ENCODE assay signal across 8 cellular contexts in genomic region chr10:27998178-27998953, GRCh38. TPM values are rescaled to one million over a fixed set of nuclear protein-coding genes. Genes with fewer than 3 reads are reported as not detected.
A peak's percentile ranks its signal among the peaks of the same experiment; 100 is the strongest.
DNase-seq lines count a peak whose midpoint lies in the region; ATAC-seq and TF ChIP-seq lines count a peak whose summit lies in the region.

No MANE protein-coding gene starts in this region.

- H3K9me3 ChIP-seq in SJCRH30 (replicated peaks) (0 out of 2 replicates have a peak, but pooled peaks cover 3% of the 10 kb centered on the region), colonic mucosa (no peaks in the 10 kb centered on the region)

- DNase-seq in NCI-H748 (lab: John Stamatoyannopoulos, UW; ENCODE audit: unreplicated experiment) (peak; percentile 34), NCI-H748 treated with DMSO at 0.1 percent for 48 hours (lab: John Stamatoyannopoulos, UW) (no peak), SJCRH30 (peak; percentile 91 to 92), colonic mucosa (no peak), left lobe of liver (ENCODE audit: low spot score) (peak; percentile 46), DMS153 (lab: John Stamatoyannopoulos, UW) (no peak)
- peak; percentile 49 for DNase-seq in stimulated activated CD8-positive, alpha-beta memory T cell treated with anti-CD3 and anti-CD28 coated beads, Interleukin-4, amount 100 ng/mL, for 48 hours

- intact Hi-C loops in colonic mucosa (cut with DNase I): no loop called here

- H3K9ac ChIP-seq in colonic mucosa (ENCODE audit: low read depth in 2 of 2, low read length in 2 of 2): peak overlapping the region in 1 of 2 donors; percentile 60

- TF ChIP-seq CTCF in colonic mucosa (IDR thresholded peaks at IDR 0.05): no peak

- H3K36me3 ChIP-seq in SJCRH30 (no peaks in the 10 kb centered on the region), colonic mucosa (no peaks in the 10 kb centered on the region)

- H3K27ac ChIP-seq in SJCRH30 (peak overlapping the region; percentile 86), colonic mucosa (no peak overlapping the region)

- H3K4me3 ChIP-seq in SJCRH30 (peak overlapping the region; percentile 91), colonic mucosa (peak overlapping the region; percentile 34)

- no peaks in the 10 kb centered on the region for H3K27me3 ChIP-seq in SJCRH30
- H3K27me3 ChIP-seq in colonic mucosa: peaks cover 3% of the 10 kb centered on the region

- peak; percentile 90 for ATAC-seq in left lobe of liver
- no peak for ATAC-seq in HG03135 (IDR thresholded peaks at IDR 0.05; ENCODE audit: unreplicated experiment)

- H3K4me1 ChIP-seq in SJCRH30: peaks cover 20% of the 10 kb centered on the region
- H3K4me1 ChIP-seq in colonic mucosa: no peaks in the 10 kb centered on the region

RNA-seq across cellular contexts. Expression of gene ODAD2, which starts 0.5 kb away (rescaled TPM):
- total RNA-seq in SJCRH30 (2014; rRNA removed; shearing (Covaris generic)): 6.8 and 9.8 TPM in 2 replicates
- total RNA-seq in colonic mucosa (under 1 TPM in 1 of 2 donors, not detected in 1; 0.61 TPM), left lobe of liver (0.28 TPM)

Comparison
In these comparisons a context has a peak if more than half of its experiments do, and no peak if none do; other contexts are left out.
1. DNase-seq: peak in NCI-H748 (single experiment), SJCRH30 (2 of 2), left lobe of liver (single experiment) and stimulated activated CD8-positive, alpha-beta memory T cell treated with anti-CD3 and anti-CD28 coated beads, Interleukin-4, amount 100 ng/mL, for 48 hours (single experiment); none in NCI-H748 treated with DMSO at 0.1 percent for 48 hours (single experiment), colonic mucosa (single experiment) and DMS153 (single experiment).